ENCODE assay signal across 1 cellular context in genomic region chr11:70650075-70650909, GRCh38.
TF ChIP-seq lines count a peak whose summit lies in the region.

No MANE protein-coding gene starts in this region.

TF ChIP-seq in HepG2, 621 proteins besides CTCF, POLR2A, EP300 and RAD21 (continued from another document and continues in another):
- TF ChIP-seq MIER3 (CRISPR knock-in tag; IDR thresholded peaks at IDR 0.05; ENCODE audit: borderline replicate concordance) = peak; percentile 96; the same call in 1 of the 2 replicates
- peak; percentile 99 for TF ChIP-seq ZNF274 (CRISPR knock-in tag; IDR thresholded peaks at IDR 0.05)
- peak; percentile 99 for TF ChIP-seq ZNF264 (CRISPR knock-in tag; IDR thresholded peaks at IDR 0.05)
- peak; percentile 67 for TF ChIP-seq NR2C2 (CRISPR knock-in tag; IDR thresholded peaks at IDR 0.05; ENCODE audit: borderline replicate concordance)
- TF ChIP-seq HMG20B (CRISPR knock-in tag; conservative IDR thresholded peaks at IDR 0.05) = peak; percentile 98
- TF ChIP-seq ATF2 (CRISPR knock-in tag; IDR thresholded peaks at IDR 0.05) = peak; percentile 98
- peak; percentile 94 for TF ChIP-seq DDIT3 (CRISPR knock-in tag; IDR thresholded peaks at IDR 0.05)
- peak; percentile 98; the same call in 1 of the 2 replicates for TF ChIP-seq ZNF101 (CRISPR knock-in tag; IDR thresholded peaks at IDR 0.05; ENCODE audit: borderline replicate concordance, low read depth)
- TF ChIP-seq U2AF1 (optimal IDR thresholded peaks at IDR 0.05; ENCODE audit: low read depth, low read length) = no peak
- TF ChIP-seq ZSCAN20 (CRISPR knock-in tag; IDR thresholded peaks at IDR 0.05; ENCODE audit: borderline replicate concordance) = peak; percentile 99
- no peak for TF ChIP-seq CHD2 (IDR thresholded peaks at IDR 0.05; ENCODE audit: low read depth, low read length)
- no peak for TF ChIP-seq AGO2 (optimal IDR thresholded peaks at IDR 0.05; ENCODE audit: low read depth, low read length)
- peak; percentile 72; the same call in 1 of the 2 replicates for TF ChIP-seq TFDP2 (CRISPR knock-in tag; IDR thresholded peaks at IDR 0.05)
- peak; percentile 92 for TF ChIP-seq ZNF549 (CRISPR knock-in tag; IDR thresholded peaks at IDR 0.05)
- TF ChIP-seq SP140L (CRISPR knock-in tag; IDR thresholded peaks at IDR 0.05; ENCODE audit: borderline replicate concordance) = peak; percentile 100
- TF ChIP-seq ZGPAT (CRISPR knock-in tag; IDR thresholded peaks at IDR 0.05) = peak; percentile 84
- TF ChIP-seq JUNB (CRISPR knock-in tag; IDR thresholded peaks at IDR 0.05; ENCODE audit: borderline replicate concordance) = peak; percentile 94
- peak; percentile 89 for TF ChIP-seq ZBTB21 (CRISPR knock-in tag; IDR thresholded peaks at IDR 0.05)
- TF ChIP-seq TERF1 (CRISPR knock-in tag; IDR thresholded peaks at IDR 0.05) = peak; percentile 98; the same call in 1 of the 2 replicates
- peak; percentile 74; the same call in 1 of the 2 replicates for TF ChIP-seq KDM1A (CRISPR knock-in tag; IDR thresholded peaks at IDR 0.05)
- TF ChIP-seq LBX2 (CRISPR knock-in tag; IDR thresholded peaks at IDR 0.05; ENCODE audit: borderline replicate concordance) = peak; percentile 99
- TF ChIP-seq TFDP1 (CRISPR knock-in tag; IDR thresholded peaks at IDR 0.05; ENCODE audit: borderline replicate concordance) = peak; percentile 82
- TF ChIP-seq MXI1 (IDR thresholded peaks at IDR 0.05; ENCODE audit: borderline replicate concordance, low read depth, low read length) = peak; percentile 92; the same call in 2 of the 3 replicates
- TF ChIP-seq TEF (CRISPR knock-in tag; IDR thresholded peaks at IDR 0.05) = peak; percentile 99
- TF ChIP-seq SUZ12 (IDR thresholded peaks at IDR 0.05; ENCODE audit: low read depth, low read length) = no peak
- peak; percentile 98 for TF ChIP-seq ZNF318 (CRISPR knock-in tag; IDR thresholded peaks at IDR 0.05)
- TF ChIP-seq CHD4 (IDR thresholded peaks at IDR 0.05; ENCODE audit: borderline replicate concordance, low read length) = no peak
- peak; percentile 82 for TF ChIP-seq XRCC5 (optimal IDR thresholded peaks at IDR 0.05; ENCODE audit: low read length)
- TF ChIP-seq REXO4 (CRISPR knock-in tag; IDR thresholded peaks at IDR 0.05; ENCODE audit: borderline replicate concordance) = 0 out of 2 replicates have a peak, but pooled peaks have one; percentile 38
- TF ChIP-seq SMC3 (IDR thresholded peaks at IDR 0.05; ENCODE audit: low read length) = no peak
- TF ChIP-seq CBFB (CRISPR knock-in tag; IDR thresholded peaks at IDR 0.05) = peak; percentile 88
- TF ChIP-seq ZNF792 (CRISPR knock-in tag; IDR thresholded peaks at IDR 0.05) = peak; percentile 100
- peak; percentile 99 for TF ChIP-seq ZNF547 (CRISPR knock-in tag; IDR thresholded peaks at IDR 0.05)
- peak; percentile 74 for TF ChIP-seq ZNF768 (CRISPR knock-in tag; IDR thresholded peaks at IDR 0.05)
- TF ChIP-seq SOX5 (CRISPR knock-in tag; IDR thresholded peaks at IDR 0.05; ENCODE audit: borderline replicate concordance) = peak; percentile 83
- TF ChIP-seq ZNF891 (CRISPR knock-in tag; IDR thresholded peaks at IDR 0.05) = peak; percentile 99
- TF ChIP-seq ZBTB33 (CRISPR knock-in tag; IDR thresholded peaks at IDR 0.05) = peak; percentile 81
- TF ChIP-seq PITX1 (CRISPR knock-in tag; IDR thresholded peaks at IDR 0.05) = peak; percentile 97
- 0 out of 2 replicates have a peak, but pooled peaks have one; percentile 40 for TF ChIP-seq FOXJ3 (CRISPR knock-in tag; IDR thresholded peaks at IDR 0.05; ENCODE audit: borderline replicate concordance)
- peak; percentile 99 for TF ChIP-seq ZNF784 (CRISPR knock-in tag; IDR thresholded peaks at IDR 0.05; ENCODE audit: borderline replicate concordance)
